ENCODE assay signal across 8 cellular contexts in genomic region chr5:132410451-132411381, GRCh38. TPM values are rescaled to one million over a fixed set of nuclear protein-coding genes. Genes with fewer than 3 reads are reported as not detected.
DNase-seq lines count a peak whose midpoint lies in the region; ATAC-seq lines count a peak whose summit lies in the region.

No MANE protein-coding gene starts in this region.

- peak overlapping the region; percentile 91 to 99 (median 96) for H3K4me3 Mint-ChIP-seq in CD8-positive, alpha-beta memory T cell

- H3K27me3 ChIP-seq in CD8-positive, alpha-beta memory T cell (ENCODE audit: insufficient read depth, low read length, poor library complexity, severe bottlenecking), result no peaks in the 10 kb centered on the region

- peak overlapping the region; percentile 93 for H3K27ac ChIP-seq in CD8-positive, alpha-beta memory T cell (ENCODE audit: low read depth, low read length)

- H3K27ac Mint-ChIP-seq in CD8-positive, alpha-beta memory T cell, result peak overlapping the region; percentile 96 to 99 (median 98)

- no peaks in the 10 kb centered on the region for H3K9me3 Mint-ChIP-seq in CD8-positive, alpha-beta memory T cell

- POLR2A ChIA-PET in CD8-positive, alpha-beta memory T cell (lab: Charles Lee), result interaction anchor here (0.5 to 5.5 kb wide), 25 partner anchors 10 to 116 kb away, joined by 3 to 77 read pairs (median 6); partner anchors contain the start of genes IRF1, SLC22A4 and SLC22A5

- peaks cover 74% of the 10 kb centered on the region for H3K4me1 ChIP-seq in CD8-positive, alpha-beta memory T cell (ENCODE audit: insufficient read depth, low read length)

- peak overlapping the region; percentile 84 for H3K4me3 ChIP-seq in CD8-positive, alpha-beta memory T cell (ENCODE audit: low read length)

- H3K9me3 ChIP-seq in CD8-positive, alpha-beta memory T cell (ENCODE audit: low read length), result no peaks in the 10 kb centered on the region

- H3K36me3 Mint-ChIP-seq in CD8-positive, alpha-beta memory T cell, result peaks cover 2 to 32% (median 3%) of the 10 kb centered on the region in 3 donors

- ATAC-seq in GM19328 (IDR thresholded peaks at IDR 0.05; ENCODE audit: unreplicated experiment), result peak; percentile 55
- peak; percentile 59 for ATAC-seq in HG03457 (IDR thresholded peaks at IDR 0.05; ENCODE audit: unreplicated experiment)

- DNase-seq in CD8-positive, alpha-beta memory T cell, result peak; percentile 78 to 91 (median 85)
- DNase-seq in NOMO-1 treated with dmso at 0.1 percent for 144 hours (lab: John Stamatoyannopoulos, UW; ENCODE audit: unreplicated experiment), result peak; percentile 80
- DNase-seq in activated CD8-positive, alpha-beta memory T cell treated with anti-CD3 and anti-CD28 coated beads, Interleukin-2, amount 50 U/mL, for 4 hours, result peak; percentile 84
- DNase-seq in epidermal melanocyte (ENCODE audit: insufficient read length, low spot score), result peak; percentile 52
- peak; percentile 79 for DNase-seq in mucosa of gallbladder (ENCODE audit: low spot score)
- DNase-seq in stimulated activated CD8-positive, alpha-beta memory T cell treated with anti-CD3 and anti-CD28 coated beads, Interleukin-7, amount 100 ng/mL, for 1 hour (ENCODE audit: low read depth in 2 of 2), result peak; percentile 58 to 65

- H3K36me3 ChIP-seq in CD8-positive, alpha-beta memory T cell (ENCODE audit: insufficient read depth, low read length), result no peaks in the 10 kb centered on the region

- no peaks in the 10 kb centered on the region for H3K27me3 Mint-ChIP-seq in CD8-positive, alpha-beta memory T cell

- CTCF ChIA-PET in CD8-positive, alpha-beta memory T cell (lab: Charles Lee), result interaction anchor here (0.7 to 4.3 kb wide), 27 partner anchors 10 to 95 kb away, joined by 3 to 65 read pairs (median 9); partner anchors contain the start of gene IRF1

- H3K4me1 Mint-ChIP-seq in CD8-positive, alpha-beta memory T cell, result peaks cover 70 to 91% (median 75%) of the 10 kb centered on the region in 3 donors

RNA-seq across cellular contexts. Expression of gene SLC22A5, which starts 41.2 kb away (rescaled TPM):
- total RNA-seq in CD8-positive, alpha-beta memory T cell, result 1 to 10 TPM; 5.2 to 5.9 TPM
- polyA plus RNA-seq in CD8-positive, alpha-beta memory T cell, result 2.5 TPM
- total RNA-seq in mucosa of gallbladder, result 27.0 TPM

Comparison
In these comparisons a context has a peak if more than half of its experiments do, and no peak if none do; other contexts are left out.
1. Peak in every context shown above with its lines: DNase-seq, ATAC-seq, H3K4me3 ChIP-seq and H3K27ac ChIP-seq.